27 cellular contexts compared by ENCODE assay signal in genomic region chr2:25829377-25829704, GRCh38. TPM values are rescaled to one million over a fixed set of nuclear protein-coding genes. Genes with fewer than 3 reads are reported as not detected.
DNase-seq lines count a peak whose midpoint lies in the region; ATAC-seq, FAIRE-seq and TF ChIP-seq lines count a peak whose summit lies in the region.
"Had no signal": no experiment of that assay in that cellular context is flagged by ENCODE, and none has a peak within 500 bp of the region (broad histone marks: within the 10 kb centered on the region; RNA-seq: fewer than 3 reads in every experiment).

No MANE protein-coding gene starts in this region.

- CTCF ChIA-PET in activated CD8-positive, alpha-beta T cell treated with anti-CD3 and anti-CD28 coated beads for 36 hours (lab: Charles Lee): interaction anchor here (1.1 to 3.8 kb wide), 3 partner anchors 8 to 23 kb away, joined by 3 to 19 read pairs (median 6); no protein-coding TSS in a partner anchor
- CTCF ChIA-PET in activated CD8-positive, alpha-beta T cell treated with anti-CD3 and anti-CD28 coated beads, Interleukin-2, amount 10 ng/mL, durations not matched to agents 7 days and 5 days (lab: Charles Lee): interaction anchor here (0.8 to 3.5 kb wide), 5 partner anchors 12 to 37 kb away, joined by 3 to 11 read pairs (median 4); no protein-coding TSS in a partner anchor

- no peak overlapping the region for H3K4me3 ChIP-seq in fibroblast of pulmonary artery (replicated peaks; ENCODE audit: low read depth, low read length)
- no peak overlapping the region for H3K4me3 ChIP-seq in small intestine (ENCODE audit: low read depth in 1 of 2, low read length in 2 of 2)
- H3K4me3 ChIP-seq: cardiac muscle cell, dorsolateral prefrontal cortex, transverse colon had no signal

- intact Hi-C loops in activated CD8-positive, alpha-beta T cell treated with anti-CD3 and anti-CD28 coated beads for 36 hours (cut with micrococcal nuclease): no loop called here
- intact Hi-C loops in Right ventricle myocardium superior (cut with DNase I): no loop called here

- no peak for ATAC-seq in activated CD8-positive, alpha-beta T cell treated with anti-CD3 and anti-CD28 coated beads for 36 hours
- ATAC-seq in activated CD8-positive, alpha-beta T cell treated with anti-CD3 and anti-CD28 coated beads, Interleukin-2, amount 10 ng/mL, durations not matched to agents 7 days and 5 days: no peak
- ATAC-seq in Right ventricle myocardium superior (ENCODE audit: poor library complexity): no peak

- H3K9me3 ChIP-seq in small intestine (ENCODE audit: control insufficient read depth, low read depth): no peaks in the 10 kb centered on the region
- H3K9me3 ChIP-seq: BE2C, Caco-2, neutrophil, transverse colon had no signal

- FAIRE-seq in small intestine (lab: Jason Lieb, UNC): no peak
- FAIRE-seq: A204.1, frontal cortex, TTC549 had no signal

- H3K4me3 Mint-ChIP-seq in activated CD8-positive, alpha-beta T cell treated with anti-CD3 and anti-CD28 coated beads for 36 hours: no peak overlapping the region
- no peak overlapping the region for H3K4me3 Mint-ChIP-seq in activated CD8-positive, alpha-beta T cell treated with anti-CD3 and anti-CD28 coated beads, Interleukin-2, amount 10 ng/mL, durations not matched to agents 7 days and 5 days
- H3K4me3 Mint-ChIP-seq in activated naive CD8-positive, alpha-beta T cell treated with anti-CD3 and anti-CD28 coated beads for 36 hours: no peak overlapping the region

- no peaks in the 10 kb centered on the region for H3K27me3 ChIP-seq in small intestine (ENCODE audit: control insufficient read depth in 2 of 2, insufficient read depth in 2 of 2, low read length in 2 of 2)
- H3K27me3 ChIP-seq: BE2C, cardiac muscle cell, dorsolateral prefrontal cortex, neutrophil, transverse colon had no signal

- no peaks in the 10 kb centered on the region for H3K36me3 ChIP-seq in small intestine (ENCODE audit: control insufficient read depth in 2 of 2, insufficient read depth in 2 of 2, low read length in 2 of 2)
- H3K36me3 ChIP-seq: BE2C, cardiac muscle cell, neutrophil had no signal

- POLR2A ChIA-PET in activated CD8-positive, alpha-beta T cell treated with anti-CD3 and anti-CD28 coated beads for 36 hours (lab: Charles Lee): interaction anchor here (1.1 to 3.2 kb wide), 3 partner anchors 13 to 49 kb away, joined by 3 to 11 read pairs (median 4); no protein-coding TSS in a partner anchor
- POLR2A ChIA-PET in activated CD8-positive, alpha-beta T cell treated with anti-CD3 and anti-CD28 coated beads, Interleukin-2, amount 10 ng/mL, durations not matched to agents 7 days and 5 days (lab: Charles Lee): no interaction called here

- WGBS in small intestine, 3 donors: 81 to 90% (median 85%) methylated on average over 1 of the region's 1 CpG

- H3K27ac ChIP-seq in small intestine (ENCODE audit: low read depth in 1 of 2, low read length in 1 of 2): no peak overlapping the region
- H3K27ac ChIP-seq: cardiac muscle cell, dorsolateral prefrontal cortex, neutrophil, transverse colon had no signal

- H3K4me1 ChIP-seq in small intestine (ENCODE audit: control insufficient read depth in 2 of 2, insufficient read depth in 1 of 2, low read depth in 1 of 2, low read length in 1 of 2): peaks cover 0 to 4% of the 10 kb centered on the region in 2 donors
- H3K4me1 ChIP-seq: BE2C had no signal

- peaks cover 56% of the 10 kb centered on the region for H3K36me3 Mint-ChIP-seq in activated CD8-positive, alpha-beta T cell treated with anti-CD3 and anti-CD28 coated beads for 36 hours (ENCODE audit: low read depth)
- H3K36me3 Mint-ChIP-seq in activated CD8-positive, alpha-beta T cell treated with anti-CD3 and anti-CD28 coated beads, Interleukin-2, amount 10 ng/mL, durations not matched to agents 7 days and 5 days (ENCODE audit: low read depth): peaks cover 54% of the 10 kb centered on the region
- peaks cover 44% of the 10 kb centered on the region for H3K36me3 Mint-ChIP-seq in activated naive CD8-positive, alpha-beta T cell treated with anti-CD3 and anti-CD28 coated beads for 36 hours

- peak overlapping the region; percentile 70 for H3K27ac Mint-ChIP-seq in activated CD8-positive, alpha-beta T cell treated with anti-CD3 and anti-CD28 coated beads for 36 hours
- no peak overlapping the region for H3K27ac Mint-ChIP-seq in activated CD8-positive, alpha-beta T cell treated with anti-CD3 and anti-CD28 coated beads, Interleukin-2, amount 10 ng/mL, durations not matched to agents 7 days and 5 days
- peak overlapping the region; percentile 73 for H3K27ac Mint-ChIP-seq in activated naive CD8-positive, alpha-beta T cell treated with anti-CD3 and anti-CD28 coated beads for 36 hours

- H3K4me1 Mint-ChIP-seq in activated CD8-positive, alpha-beta T cell treated with anti-CD3 and anti-CD28 coated beads for 36 hours (ENCODE audit: low read depth): peaks cover 78% of the 10 kb centered on the region
- peaks cover 75% of the 10 kb centered on the region for H3K4me1 Mint-ChIP-seq in activated CD8-positive, alpha-beta T cell treated with anti-CD3 and anti-CD28 coated beads, Interleukin-2, amount 10 ng/mL, durations not matched to agents 7 days and 5 days (ENCODE audit: low read depth)
- H3K4me1 Mint-ChIP-seq in activated naive CD8-positive, alpha-beta T cell treated with anti-CD3 and anti-CD28 coated beads for 36 hours: peaks cover 66% of the 10 kb centered on the region

- no peaks in the 10 kb centered on the region for H3K27me3 Mint-ChIP-seq in activated CD8-positive, alpha-beta T cell treated with anti-CD3 and anti-CD28 coated beads for 36 hours
- no peaks in the 10 kb centered on the region for H3K27me3 Mint-ChIP-seq in activated CD8-positive, alpha-beta T cell treated with anti-CD3 and anti-CD28 coated beads, Interleukin-2, amount 10 ng/mL, durations not matched to agents 7 days and 5 days (ENCODE audit: low read depth)
- H3K27me3 Mint-ChIP-seq in activated naive CD8-positive, alpha-beta T cell treated with anti-CD3 and anti-CD28 coated beads for 36 hours: no peaks in the 10 kb centered on the region

- no peak for TF ChIP-seq CTCF in activated CD8-positive, alpha-beta T cell treated with anti-CD3 and anti-CD28 coated beads for 36 hours (IDR thresholded peaks at IDR 0.05)
- no peak for TF ChIP-seq CTCF in fibroblast of pulmonary artery (IDR thresholded peaks at IDR 0.05; ENCODE audit: low read length, missing control alignments)

- peaks cover 11% of the 10 kb centered on the region for H3K9me3 Mint-ChIP-seq in activated CD8-positive, alpha-beta T cell treated with anti-CD3 and anti-CD28 coated beads for 36 hours
- peaks cover 12% of the 10 kb centered on the region for H3K9me3 Mint-ChIP-seq in activated CD8-positive, alpha-beta T cell treated with anti-CD3 and anti-CD28 coated beads, Interleukin-2, amount 10 ng/mL, durations not matched to agents 7 days and 5 days (ENCODE audit: insufficient read depth)
- H3K9me3 Mint-ChIP-seq in activated naive CD8-positive, alpha-beta T cell treated with anti-CD3 and anti-CD28 coated beads for 36 hours: peaks cover 15% of the 10 kb centered on the region

- DNase-seq in activated CD8-positive, alpha-beta T cell treated with anti-CD3 and anti-CD28 coated beads for 36 hours: no peak
- no peak for DNase-seq in activated CD8-positive, alpha-beta T cell treated with anti-CD3 and anti-CD28 coated beads, Interleukin-2, amount 10 ng/mL, durations not matched to agents 7 days and 5 days
- DNase-seq in activated naive CD8-positive, alpha-beta T cell treated with anti-CD3 and anti-CD28 coated beads for 36 hours: no peak
- DNase-seq in fibroblast of pulmonary artery (ENCODE audit: low read depth): peak; percentile 19
- peak; percentile 11 for DNase-seq in small intestine
- no peak for DNase-seq in Right ventricle myocardium superior
- DNase-seq in DMS53 treated with DMSO at 0.1 percent for 48 hours (lab: John Stamatoyannopoulos, UW; ENCODE audit: unreplicated experiment): no peak
- no peak for DNase-seq in NCI-H1105 (lab: John Stamatoyannopoulos, UW)
- DNase-seq: activated CD4-positive, alpha-beta T cell treated with anti-CD3 and anti-CD28 coated beads for 1 hour; amygdala; BE2C; Caco-2; dorsolateral prefrontal cortex; hypothalamus; islet precursor cell; NCI-H1105 treated with DMSO at 0.1 percent for 48 hours; NCI-H2081; NCI-H446; SIG-M5; stimulated activated CD4-positive, alpha-beta T cell treated with anti-CD3 and anti-CD28 coated beads, Interleukin-2, amount 100 ng/mL, for 48 hours; stimulated activated naive CD4-positive, alpha-beta T cell treated with Interleukin-2 at 50 U/mL for 16 hours; transverse colon had no signal

RNA-seq across cellular contexts. Expression of gene ASXL2, which starts 48.9 kb away (rescaled TPM):
- total RNA-seq in activated CD8-positive, alpha-beta T cell treated with anti-CD3 and anti-CD28 coated beads for 36 hours: 10 to 100 TPM; 42.5 to 42.8 TPM
- 10 to 100 TPM; 44.0 to 45.0 TPM for total RNA-seq in activated CD8-positive, alpha-beta T cell treated with anti-CD3 and anti-CD28 coated beads, Interleukin-2, amount 10 ng/mL, durations not matched to agents 7 days and 5 days
- 10 to 100 TPM; 36.2 to 39.6 TPM for total RNA-seq in activated naive CD8-positive, alpha-beta T cell treated with anti-CD3 and anti-CD28 coated beads for 36 hours
- polyA plus RNA-seq in small intestine: 1 to 10 TPM; 1.1 to 4.8 (median 1.6) TPM
- total RNA-seq in Right ventricle myocardium superior: 21.3 TPM

Comparison
In these comparisons a context has a peak if more than half of its experiments do, and no peak if none do; other contexts are left out.
1. DNase-seq: peak in fibroblast of pulmonary artery (single experiment) and small intestine (single experiment); none in activated CD8-positive, alpha-beta T cell treated with anti-CD3 and anti-CD28 coated beads for 36 hours (single experiment), activated CD8-positive, alpha-beta T cell treated with anti-CD3 and anti-CD28 coated beads, Interleukin-2, amount 10 ng/mL, durations not matched to agents 7 days and 5 days (single experiment), activated naive CD8-positive, alpha-beta T cell treated with anti-CD3 and anti-CD28 coated beads for 36 hours (single experiment), Right ventricle myocardium superior (single experiment), DMS53 treated with DMSO at 0.1 percent for 48 hours (single experiment) and NCI-H1105 (single experiment).